Comparison of ENCODE assay signal across 32 cellular contexts in the genomic region with DNA sequence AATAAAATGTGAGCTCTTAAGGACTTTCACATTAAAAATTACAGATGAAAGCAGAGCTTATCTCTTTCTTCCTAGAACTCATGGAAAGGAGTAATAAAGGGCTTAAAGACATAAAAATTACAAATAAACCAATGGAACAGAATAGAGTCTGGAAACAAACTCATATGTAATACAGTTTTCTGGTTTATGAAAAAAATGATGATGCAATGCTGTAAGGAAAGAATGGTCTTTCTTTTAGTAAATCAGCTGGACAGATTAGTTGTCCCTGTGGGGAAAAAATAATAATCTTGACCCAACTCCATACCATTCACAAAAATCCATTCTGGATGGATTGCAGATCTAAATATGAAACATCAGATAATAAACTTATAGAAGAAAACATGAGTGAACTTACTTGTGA. TPM values are rescaled to one million over a fixed set of nuclear protein-coding genes. Genes with fewer than 3 reads are reported as not detected.
A peak's percentile ranks its signal among the peaks of the same experiment; 100 is the strongest.
DNase-seq lines count a peak whose midpoint lies in the region; ATAC-seq, FAIRE-seq and TF ChIP-seq lines count a peak whose summit lies in the region.
"Had no signal": no experiment of that assay in that cellular context is flagged by ENCODE, and none has a peak within 500 bp of the region (broad histone marks: within the 10 kb centered on the region; RNA-seq: fewer than 3 reads in every experiment).

No MANE protein-coding gene starts in this region.

- no peak for ATAC-seq in HepG2
- no peak for ATAC-seq in right lobe of liver
- no peak for ATAC-seq in IMR-90 (ENCODE audit: low read depth)
- ATAC-seq in K562: no peak
- ATAC-seq: A549; CD8-positive, alpha-beta T cell had no signal

- in situ Hi-C loops in HepG2 (cut with HindIII; ENCODE audit: extremely low pct_ligation_motif_present, low pct_unique_long_range_greater_than_20kb) (no loop called here), IMR-90 (cut with MboI; ENCODE audit: low sequenced_read_pairs) (no loop called here), K562 (cut with MboI) (no loop called here)

- H2BK15ac ChIP-seq in IMR-90 (ENCODE audit: low read depth, low read length): no peak overlapping the region

- no peak overlapping the region for H3K23ac ChIP-seq in IMR-90 (ENCODE audit: low read depth, low read length)

- H2BK5ac ChIP-seq in IMR-90 (ENCODE audit: low read depth, low read length, poor library complexity, severe bottlenecking): no peak overlapping the region

- H3K4me3 ChIP-seq in HepG2 (replicated peaks in 1 of 3; ENCODE audit: insufficient read depth in 1 of 3, low read depth in 2 of 3, low read length in 3 of 3): no peak overlapping the region
- H3K4me3 ChIP-seq in right lobe of liver: no peak overlapping the region
- no peak overlapping the region for H3K4me3 ChIP-seq in IMR-90 (ENCODE audit: insufficient read depth, low read depth, low read length)
- H3K4me3 ChIP-seq in K562: no peak overlapping the region
- H3K4me3 ChIP-seq: A549; BLaER1; BLaER1 treated with 17β-estradiol and CSF1 and Interleukin-3, amounts not matched to agents 10 nM and 100 nM had no signal

- H3K4ac ChIP-seq in IMR-90 (ENCODE audit: low read depth, low read length): no peak overlapping the region

- H3K4me2 ChIP-seq in HepG2 (ENCODE audit: low read depth, low read length): no peak overlapping the region
- H3K4me2 ChIP-seq in IMR-90 (ENCODE audit: low read depth, low read length): no peak overlapping the region
- H3K4me2 ChIP-seq in K562 (ENCODE audit: insufficient read depth, low read length): no peak overlapping the region
- H3K4me2 ChIP-seq: A549; BLaER1; BLaER1 treated with 17β-estradiol and CSF1 and Interleukin-3, amounts not matched to agents 10 nM and 100 nM had no signal

- no peak overlapping the region for H4K5ac ChIP-seq in IMR-90 (ENCODE audit: low read depth, low read length)

- H3K36me3 ChIP-seq in HepG2 (replicated peaks in 1 of 2; ENCODE audit: control insufficient read depth in 1 of 2, insufficient read depth in 2 of 2, low read length in 2 of 2): peaks cover 1 to 10% of the 10 kb centered on the region in 2 experiments; a peak in 4 of 5 replicates
- H3K36me3 ChIP-seq in right lobe of liver: peaks cover 0 to 42% (median 11%) of the 10 kb centered on the region in 4 donors
- no peaks in the 10 kb centered on the region for H3K36me3 ChIP-seq in IMR-90 (ENCODE audit: control insufficient read depth, insufficient read depth, low read length)
- H3K36me3 ChIP-seq in K562 (ENCODE audit: control insufficient read depth, insufficient read depth, low read length): no peaks in the 10 kb centered on the region
- H3K36me3 ChIP-seq: BE2C had no signal

- H3K4me1 ChIP-seq in HepG2 (ENCODE audit: insufficient read depth, low read length) (no peaks in the 10 kb centered on the region), right lobe of liver (no peaks in the 10 kb centered on the region), IMR-90 (ENCODE audit: control insufficient read depth, insufficient read depth, low read length) (no peaks in the 10 kb centered on the region), K562 (replicated peaks in 1 of 2; ENCODE audit: control insufficient read depth in 2 of 2, insufficient read depth in 2 of 2, low read length in 2 of 2) (no peaks in the 10 kb centered on the region)
- H3K4me1 ChIP-seq: A549; BLaER1; BLaER1 treated with 17β-estradiol and CSF1 and Interleukin-3, amounts not matched to agents 10 nM and 100 nM; Caco-2 had no signal

- TF ChIP-seq EP300 in HepG2 (IDR thresholded peaks at IDR 0.05; ENCODE audit: low read depth in 2 of 2, low read length in 2 of 2) (no peak), HepG2 (CRISPR knock-in tag; IDR thresholded peaks at IDR 0.05; ENCODE audit: borderline replicate concordance) (no peak), K562 (IDR thresholded peaks at IDR 0.05; ENCODE audit: low read length) (no peak)

- H3K27me3 ChIP-seq in HepG2 (ENCODE audit: control insufficient read depth in 1 of 2, insufficient read depth in 2 of 2, low read length in 2 of 2) (no peaks in the 10 kb centered on the region), right lobe of liver (no peaks in the 10 kb centered on the region), IMR-90 (ENCODE audit: control insufficient read depth, insufficient read depth, low read length) (no peaks in the 10 kb centered on the region), K562 (ENCODE audit: control insufficient read depth in 2 of 2, insufficient read depth in 2 of 2, low read length in 2 of 2) (no peaks in the 10 kb centered on the region)
- H3K27me3 ChIP-seq: BE2C; BLaER1; BLaER1 treated with 17β-estradiol and CSF1 and Interleukin-3, amounts not matched to agents 10 nM and 100 nM had no signal

- TF ChIP-seq RAD21 in HepG2 (CRISPR knock-in tag; IDR thresholded peaks at IDR 0.05) (no peak), IMR-90 (IDR thresholded peaks at IDR 0.05; ENCODE audit: low read length) (no peak), K562 (CRISPR knock-in tag; conservative IDR thresholded peaks at IDR 0.05 in 1 of 2, IDR thresholded peaks at IDR 0.05 in 1 of 2) (no peak)

- DNase-seq in HepG2 (ENCODE audit: low spot score) (no peak), right lobe of liver (no peak), IMR-90 (no peak), K562 (ENCODE audit: extremely low read depth in 1 of 4, low spot score in 3 of 4) (no peak), DMS153 (lab: John Stamatoyannopoulos, UW) (no peak), substantia nigra (lab: John Stamatoyannopoulos, UW) (no peak)
- DNase-seq: 8988T; ACHN; AML-193; BE2C; C1 segment of cervical spinal cord; Caco-2; Calu3; CD4-positive, alpha-beta memory T cell; CD4-positive, alpha-beta T cell; CD4-positive, CD25-positive, alpha-beta regulatory T cell; CD8-positive, alpha-beta memory T cell; CD8-positive, alpha-beta T cell; COR-L47; DMS 273 treated with DMSO at 0.1 percent for 48 hours; DMS53; DMS79; DMS79 treated with DMSO at 0.1 percent for 48 hours; DND-41; EL had no signal

- H3K27ac ChIP-seq in HepG2 (ENCODE audit: extremely low read length, insufficient read depth, low read length) (no peak overlapping the region), right lobe of liver (no peak overlapping the region), IMR-90 (ENCODE audit: insufficient read depth, low read length) (no peak overlapping the region), K562 (ENCODE audit: extremely low read depth, low read depth, low read length) (no peak overlapping the region), substantia nigra (ENCODE audit: low read depth, low read length, poor library complexity, severe bottlenecking) (no peak overlapping the region)
- H3K27ac ChIP-seq: 22Rv1; A549; BLaER1; BLaER1 treated with 17β-estradiol and CSF1 and Interleukin-3, amounts not matched to agents 10 nM and 100 nM; C4-2B had no signal

- no peak overlapping the region for H3K14ac ChIP-seq in IMR-90 (replicated peaks; ENCODE audit: low read depth, low read length)

- H2BK20ac ChIP-seq in IMR-90 (ENCODE audit: low read depth, low read length): no peak overlapping the region

- H3K18ac ChIP-seq in IMR-90 (ENCODE audit: low read depth, low read length): no peak overlapping the region

- no peak overlapping the region for H3K56ac ChIP-seq in IMR-90 (ENCODE audit: extremely low read depth, insufficient read depth, low read length)

- no TSS peak for BruUV-seq in HepG2 (replicated peaks; lab: Mats Ljungman, UMichigan)
- TSS peak; percentile 21 for BruUV-seq in IMR-90 (replicated peaks; lab: Mats Ljungman, UMichigan)
- BruUV-seq in K562 (replicated peaks; lab: Mats Ljungman, UMichigan): no TSS peak

- H4K91ac ChIP-seq in IMR-90 (ENCODE audit: insufficient read depth, low read depth, low read length): no peak overlapping the region

- no peak overlapping the region for H2AK5ac ChIP-seq in IMR-90 (ENCODE audit: low read depth, low read length)

- H3K79me2 ChIP-seq in HepG2 (ENCODE audit: insufficient read depth, low read length): no peaks in the 10 kb centered on the region
- H3K79me2 ChIP-seq in K562 (ENCODE audit: control insufficient read depth, insufficient read depth, low read length): no peaks in the 10 kb centered on the region

- dilution Hi-C loops in IMR-90 (cut with HindIII; ENCODE audit: low sequenced_read_pairs, unreplicated experiment): no loop called here

- H2AFZ ChIP-seq in HepG2 (ENCODE audit: low read length): no peak overlapping the region
- H2AFZ ChIP-seq in IMR-90 (replicated peaks; ENCODE audit: low read length, poor library complexity): no peak overlapping the region
- H2AFZ ChIP-seq in K562 (ENCODE audit: low read depth, low read length): no peak overlapping the region

- no peak overlapping the region for H2AK9ac ChIP-seq in IMR-90 (replicated peaks; ENCODE audit: low read depth, low read length, poor library complexity)

- no peak overlapping the region for H4K8ac ChIP-seq in IMR-90 (ENCODE audit: low read depth in 2 of 2, low read length in 2 of 2)

- TF ChIP-seq CTCF in HepG2 (CRISPR knock-in tag; IDR thresholded peaks at IDR 0.05): no peak
- no peak for TF ChIP-seq CTCF in right lobe of liver (IDR thresholded peaks at IDR 0.05)
- no peak for TF ChIP-seq CTCF in IMR-90 (conservative IDR thresholded peaks at IDR 0.05; ENCODE audit: low read depth, low read length)
- no peak for TF ChIP-seq CTCF in K562 (IDR thresholded peaks at IDR 0.05 in 2 of 3, conservative IDR thresholded peaks at IDR 0.05 in 1 of 3; ENCODE audit: insufficient read depth in 2 of 3, low read depth in 1 of 3, low read length in 3 of 3)

- H4K20me1 ChIP-seq in HepG2 (ENCODE audit: insufficient read depth, low read length) (no peaks in the 10 kb centered on the region), IMR-90 (ENCODE audit: insufficient read depth, low read length) (no peaks in the 10 kb centered on the region), K562 (replicated peaks; ENCODE audit: control insufficient read depth, insufficient read depth, low read length) (no peaks in the 10 kb centered on the region)
- H4K20me1 ChIP-seq: BLaER1; BLaER1 treated with 17β-estradiol and CSF1 and Interleukin-3, amounts not matched to agents 10 nM and 100 nM had no signal

- H3K9me3 ChIP-seq in HepG2 (ENCODE audit: low read length) (no peaks in the 10 kb centered on the region), right lobe of liver (no peaks in the 10 kb centered on the region), IMR-90 (ENCODE audit: control insufficient read depth, insufficient read depth, low read length) (peaks cover 2% of the 10 kb centered on the region; the same call in 1 of the 2 replicates), K562 (replicated peaks; ENCODE audit: control insufficient read depth, insufficient read depth, low read depth, low read length) (no peaks in the 10 kb centered on the region)
- H3K9me3 ChIP-seq: A549, BE2C, Caco-2 had no signal

- CTCF ChIA-PET in HepG2 (lab: Yijun Ruan, JAX; ENCODE audit: low intra/inter-chr PET ratio, low total read pairs): no interaction called here
- CTCF ChIA-PET in IMR-90 (lab: Yijun Ruan, JAX): interaction anchor here (0.7 kb wide), 1 partner anchor 144 kb away, joined by 3 read pairs; no protein-coding TSS in a partner anchor
- CTCF ChIA-PET in K562 (lab: Yijun Ruan, JAX; ENCODE audit: low intra/inter-chr PET ratio): no interaction called here

- FAIRE-seq in HepG2 (lab: Jason Lieb, UNC) (no peak), K562 (lab: Jason Lieb, UNC) (no peak)
- FAIRE-seq: A204.1, A549, D721Med had no signal

- H3K9ac ChIP-seq in HepG2 (ENCODE audit: insufficient read depth, low read depth, low read length) (no peak overlapping the region), IMR-90 (ENCODE audit: low read depth, low read length) (no peak overlapping the region), K562 (ENCODE audit: insufficient read depth in 1 of 2, low read depth in 2 of 2, low read length in 2 of 2) (no peak overlapping the region)
- H3K9ac ChIP-seq: BLaER1; BLaER1 treated with 17β-estradiol and CSF1 and Interleukin-3, amounts not matched to agents 10 nM and 100 nM had no signal

- H3K79me1 ChIP-seq in IMR-90 (ENCODE audit: low read depth in 1 of 2, low read length in 2 of 2): no peaks in the 10 kb centered on the region

- POLR2A ChIA-PET in HepG2 (lab: Yijun Ruan, JAX) (no interaction called here), IMR-90 (lab: Charles Lee; ENCODE audit: unreplicated experiment) (no interaction called here), K562 (lab: Yijun Ruan, JAX) (no interaction called here)

- H3K9me1 ChIP-seq in IMR-90 (ENCODE audit: insufficient read depth, low read length): no peaks in the 10 kb centered on the region
- no peaks in the 10 kb centered on the region for H3K9me1 ChIP-seq in K562 (ENCODE audit: control insufficient read depth, insufficient read depth, low read length)

- no peak overlapping the region for H2BK120ac ChIP-seq in IMR-90 (ENCODE audit: low read depth, low read length)

- intact Hi-C loops in HepG2 (cut with micrococcal nuclease; ENCODE audit: unreplicated experiment) (no loop called here), right lobe of liver (cut with DNase I) (no loop called here), IMR-90 (cut with micrococcal nuclease) (no loop called here), K562 (cut with micrococcal nuclease) (no loop called here)

- TF ChIP-seq POLR2A in HepG2 (IDR thresholded peaks at IDR 0.05; ENCODE audit: insufficient read depth in 1 of 2, low read depth in 2 of 2, low read length in 2 of 2) (no peak), right lobe of liver (IDR thresholded peaks at IDR 0.05) (no peak), IMR-90 (IDR thresholded peaks at IDR 0.05; ENCODE audit: low read depth, low read length) (no peak), K562 (conservative IDR thresholded peaks at IDR 0.05) (no peak)

RNA-seq across cellular contexts. Expression of gene TMEM185B, which starts 54.2 kb away (rescaled TPM):
- total RNA-seq in HepG2 (2016; rRNA removed; fragmentation: Illumina TruSeq; extraction: Trizol) (3.5 and 7.0 TPM in 2 replicates), right lobe of liver (10 to 100 TPM in 3 of 6 experiments, 1 to 10 TPM in 3; 3.8 to 18.1 (median 10.6) TPM), IMR-90 (2012; rRNA removed) (16.4 and 17.7 TPM in 2 replicates), K562 (2014; rRNA removed) (17.8 and 26.9 TPM in 2 replicates), K562 (2014; rRNA removed; fragmentation: Illumina TruSeq; extraction: Trizol) (11.2 TPM in 2 replicates), K562 (2015; rRNA removed; fragmentation: Illumina TruSeq; extraction: Trizol) (11.5 and 11.6 TPM in 2 replicates), K562 (2021) (26.3 and 27.3 TPM in 2 replicates)
- total RNA-seq in HepG2 (2016; cell fraction: cytosol; rRNA removed; fragmentation: Illumina TruSeq; extraction: Trizol; ENCODE audit: low read depth): 1.2 and 1.8 TPM in 2 replicates
- 2.9 and 6.9 TPM in 2 replicates for total RNA-seq in HepG2 (2016; cell fraction: insoluble cytoplasmic fraction; rRNA removed; fragmentation: Illumina TruSeq; extraction: Trizol)
- total RNA-seq in HepG2 (2016; cell fraction: membrane; rRNA removed; fragmentation: Illumina TruSeq; extraction: Trizol): 3.8 and 4.7 TPM in 2 replicates
- 6.4 and 7.9 TPM in 2 replicates for total RNA-seq in HepG2 (2016; cell fraction: nucleus; rRNA removed; fragmentation: Illumina TruSeq; extraction: Trizol)
- polyA plus RNA-seq in HepG2 (2011; rRNA removed) (5.6 and 5.7 TPM in 2 replicates), IMR-90 (2012; rRNA removed) (25.2 and 26.1 TPM in 2 replicates), K562 (2011; rRNA removed) (8.7 and 12.1 TPM in 2 replicates), K562 (2014; fragmentation: Illumina TruSeq; extraction: Trizol) (23.4 and 28.2 TPM in 2 replicates), K562 (2014; fragmentation: Nextera tagmentation; extraction: Ambion mirVana) (1 to 10 TPM; 2.9 to 3.2 TPM), K562 (2014; rRNA removed) (12.0 and 14.6 TPM in 2 replicates)
- polyA plus RNA-seq in HepG2 (2011; cell fraction: cytosol; rRNA removed): 6.0 and 6.3 TPM in 2 replicates
- polyA plus RNA-seq in HepG2 (2011; cell fraction: nucleus; rRNA removed): 9.5 and 9.8 TPM in 2 replicates
- polyA plus RNA-seq in HepG2 (2012): 7.3 and 7.8 TPM in 2 replicates
- polyA plus RNA-seq in HepG2 (2016; cell fraction: cytosol; fragmentation: Illumina TruSeq; extraction: Trizol; ENCODE audit: low read depth): 1.2 and 1.8 TPM in 2 replicates
- polyA plus RNA-seq in HepG2 (2016; cell fraction: insoluble cytoplasmic fraction; fragmentation: Illumina TruSeq; extraction: Trizol; ENCODE audit: low read depth): 3.2 and 5.0 TPM in 2 replicates
- 2.4 and 3.2 TPM in 2 replicates for polyA plus RNA-seq in HepG2 (2016; cell fraction: membrane; fragmentation: Illumina TruSeq; extraction: Trizol; ENCODE audit: low read depth)
- polyA plus RNA-seq in HepG2 (2016; cell fraction: nucleus; fragmentation: Illumina TruSeq; extraction: Trizol; ENCODE audit: insufficient read depth, low read depth): 8.5 and 10.2 TPM in 2 replicates
- polyA minus RNA-seq in HepG2 (2011; rRNA and poly(A)+ RNA removed; ENCODE audit: low replicate concordance): 13.7 and 14.5 TPM in 2 replicates
- polyA minus RNA-seq in HepG2 (2011; cell fraction: cytosol; rRNA and poly(A)+ RNA removed): 4.8 and 5.5 TPM in 2 replicates
- 5.2 and 7.0 TPM in 2 replicates for polyA minus RNA-seq in HepG2 (2011; cell fraction: nucleus; rRNA and poly(A)+ RNA removed)
- 21.9 and 30.3 TPM in 2 replicates for polyA plus RNA-seq in IMR-90 (2012; cell fraction: cytosol; rRNA removed)
- 8.1 and 11.7 TPM in 2 replicates for polyA plus RNA-seq in IMR-90 (2012; cell fraction: nucleus; rRNA removed; ENCODE audit: low replicate concordance)
- total RNA-seq in K562 (2011; cell fraction: chromatin; rRNA removed; ENCODE audit: low replicate concordance): 24.9 and 37.8 TPM in 2 replicates
- 22.9 and 35.9 TPM in 2 replicates for total RNA-seq in K562 (2011; cell fraction: nucleolus; rRNA removed)
- total RNA-seq in K562 (2011; cell fraction: nucleoplasm; rRNA removed): 26.7 and 29.2 TPM in 2 replicates
- polyA plus RNA-seq in K562 (2011; cell fraction: cytosol; rRNA removed): 10.8 and 16.1 TPM in 2 replicates
- polyA plus RNA-seq in K562 (2011; cell fraction: nucleus; rRNA removed): 19.2 and 23.5 TPM in 2 replicates
- polyA plus RNA-seq in K562 (2012): 22.9 and 28.1 TPM in 2 replicates
- polyA minus RNA-seq in K562 (2011; rRNA and poly(A)+ RNA removed): 8.3 and 8.6 TPM in 2 replicates
- 7.0 and 8.9 TPM in 2 replicates for polyA minus RNA-seq in K562 (2011; cell fraction: cytosol; rRNA and poly(A)+ RNA removed)
- polyA minus RNA-seq in K562 (2011; cell fraction: nucleus; rRNA and poly(A)+ RNA removed): 9.2 and 13.6 TPM in 2 replicates

Comparison
In these comparisons a context has a peak if more than half of its experiments do, and no peak if none do; other contexts are left out.
1. Of the 241 proteins assayed by ChIP-seq in both HepG2 and K562: peak only in HepG2: CEBPB; only in K562: CEBPG; in both: none; in neither: 237; mixed calls (peak in some experiments, not most) for 2.